8 cellular contexts compared by ENCODE assay signal in the genomic region with DNA sequence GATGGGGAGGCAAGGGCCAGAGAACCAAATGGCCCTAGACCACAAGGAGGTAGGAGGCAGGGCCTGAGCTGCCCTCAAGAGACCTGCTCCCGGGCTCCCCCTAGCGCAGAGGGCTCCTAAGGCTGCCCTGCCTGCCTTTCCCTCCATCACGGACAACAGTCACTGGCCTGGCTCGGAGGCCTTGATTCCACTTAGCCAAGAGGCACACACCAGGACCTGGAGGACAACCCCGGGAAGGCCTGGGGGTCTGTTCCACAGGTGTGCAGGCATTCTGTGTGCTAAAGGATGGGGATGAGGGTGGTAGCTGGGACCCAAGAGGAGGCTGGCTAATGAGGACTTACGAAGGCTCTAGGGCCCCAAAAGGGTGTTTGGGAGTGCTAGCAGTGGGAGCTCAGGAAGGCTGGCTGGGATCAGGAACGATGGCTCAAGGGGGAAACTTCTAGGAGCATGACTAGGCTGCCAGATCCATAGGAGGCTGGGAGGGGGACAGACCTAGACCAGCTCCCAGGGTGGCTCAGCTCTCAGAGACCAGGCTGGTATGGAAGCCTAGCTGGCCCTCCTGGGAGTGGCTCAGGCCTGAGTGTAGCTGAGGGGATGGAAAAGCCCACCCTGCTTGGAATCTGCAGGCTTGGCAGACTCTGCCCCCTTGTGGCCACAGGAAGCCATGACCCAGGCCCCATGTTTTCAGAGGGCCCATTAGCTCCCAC. TPM values are rescaled to one million over a fixed set of nuclear protein-coding genes. Genes with fewer than 3 reads are reported as not detected.
A peak's percentile ranks its signal among the peaks of the same experiment; 100 is the strongest.
DNase-seq lines count a peak whose midpoint lies in the region; ATAC-seq lines count a peak whose summit lies in the region.

No MANE protein-coding gene starts in this region.

- intact Hi-C loops in head of caudate nucleus (cut with DNase I): loop anchor here (5.0 to 10.0 kb wide), 3 partner anchors 100 to 410 kb away; partner anchors contain the start of gene SLC6A9

- no peaks in the 10 kb centered on the region for H3K9me2 ChIP-seq in Karpas-422 (replicated peaks; ENCODE audit: insufficient read depth, low read length)

- peak overlapping the region; percentile 16; the same call in 1 of the 2 replicates for H3K27ac ChIP-seq in Karpas-422 (ENCODE audit: low read length)

- H3K36me3 ChIP-seq in Karpas-422 (ENCODE audit: insufficient read depth, low read length): no peaks in the 10 kb centered on the region

- no peak overlapping the region for H3K4me3 Mint-ChIP-seq in activated naive CD4-positive, alpha-beta T cell treated with anti-CD3 and anti-CD28 coated beads, Interleukin-2, amount 10 ng/mL, durations not matched to agents 7 days and 5 days

- H3K27me3 Mint-ChIP-seq in activated naive CD4-positive, alpha-beta T cell treated with anti-CD3 and anti-CD28 coated beads, Interleukin-2, amount 10 ng/mL, durations not matched to agents 7 days and 5 days: peaks cover 55% of the 10 kb centered on the region

- H3K4me1 ChIP-seq in Karpas-422 (ENCODE audit: low read length): peaks cover 29% of the 10 kb centered on the region

- no peaks in the 10 kb centered on the region for H4K20me1 ChIP-seq in Karpas-422 (ENCODE audit: insufficient read depth, low read depth, low read length)

- DNase-seq in DMS153 treated with DMSO at 0.1 percent for 48 hours (lab: John Stamatoyannopoulos, UW; ENCODE audit: unreplicated experiment): peak; percentile 76
- DNase-seq in Karpas-422: peak; percentile 90
- peak; percentile 56 for DNase-seq in RKO (ENCODE audit: low spot score)
- peak; percentile 70 for DNase-seq in activated naive CD4-positive, alpha-beta T cell treated with anti-CD3 and anti-CD28 coated beads, Interleukin-2, amount 10 ng/mL, durations not matched to agents 7 days and 5 days
- DNase-seq in head of caudate nucleus: peak in 40 of 42 donors; percentile 46 to 89 (median 70)
- peak; percentile 51 for DNase-seq in pons (ENCODE audit: low spot score)
- no peak for DNase-seq in NCI-H187 treated with DMSO at 0.1 percent for 48 hours (lab: John Stamatoyannopoulos, UW)

- no peak for ATAC-seq in HG03135 (IDR thresholded peaks at IDR 0.05; ENCODE audit: unreplicated experiment)

- no peak overlapping the region for H3K27ac Mint-ChIP-seq in activated naive CD4-positive, alpha-beta T cell treated with anti-CD3 and anti-CD28 coated beads, Interleukin-2, amount 10 ng/mL, durations not matched to agents 7 days and 5 days

- 0 out of 2 replicates have a peak overlapping the region, but pooled peaks have one; percentile 58 for H2AFZ ChIP-seq in Karpas-422 (ENCODE audit: low read length)

- H3K9me3 Mint-ChIP-seq in activated naive CD4-positive, alpha-beta T cell treated with anti-CD3 and anti-CD28 coated beads, Interleukin-2, amount 10 ng/mL, durations not matched to agents 7 days and 5 days: no peaks in the 10 kb centered on the region

- CTCF ChIA-PET in activated naive CD4-positive, alpha-beta T cell treated with anti-CD3 and anti-CD28 coated beads, Interleukin-2, amount 10 ng/mL, durations not matched to agents 7 days and 5 days (lab: Charles Lee): interaction anchor here (0.6 to 13.7 kb wide), 78 partner anchors 9 to 707 kb away, joined by 3 to 452 read pairs (median 4); partner anchors contain the start of genes ATP6V0B, DPH2, IPO13 and PTPRF

- no peaks in the 10 kb centered on the region for H3K79me2 ChIP-seq in Karpas-422 (ENCODE audit: low read length)

- no peak overlapping the region for H3K4me3 ChIP-seq in Karpas-422 (ENCODE audit: low read length)

- peak overlapping the region; percentile 28 for H3K4me2 ChIP-seq in Karpas-422 (ENCODE audit: low read depth, low read length, poor library complexity, severe bottlenecking)

- H3K9me3 ChIP-seq in Karpas-422 (ENCODE audit: low read length): no peaks in the 10 kb centered on the region

- peaks cover 14% of the 10 kb centered on the region for H3K4me1 Mint-ChIP-seq in activated naive CD4-positive, alpha-beta T cell treated with anti-CD3 and anti-CD28 coated beads, Interleukin-2, amount 10 ng/mL, durations not matched to agents 7 days and 5 days

- H3K36me3 Mint-ChIP-seq in activated naive CD4-positive, alpha-beta T cell treated with anti-CD3 and anti-CD28 coated beads, Interleukin-2, amount 10 ng/mL, durations not matched to agents 7 days and 5 days: no peaks in the 10 kb centered on the region

- H3K27me3 ChIP-seq in Karpas-422 (ENCODE audit: low read length): no peaks in the 10 kb centered on the region

- H3K9ac ChIP-seq in Karpas-422 (ENCODE audit: low read length): peak overlapping the region; percentile 50

RNA-seq across cellular contexts. Expression of gene ARTN, which starts 0.8 kb away (rescaled TPM):
- total RNA-seq in Karpas-422 (2014; rRNA removed; shearing (Covaris generic); ENCODE audit: low replicate concordance): 1.0 TPM in 1 of 2 replicates, not detected in the other

RNA-seq across cellular contexts. Expression of gene IPO13, which starts 12.3 kb away (rescaled TPM):
- total RNA-seq in Karpas-422 (2014; rRNA removed; shearing (Covaris generic); ENCODE audit: low replicate concordance): 19.8 and 23.3 TPM in 2 replicates

RNA-seq across cellular contexts. Expression of gene DPH2, which starts 35.4 kb away (rescaled TPM):
- 42.2 and 44.4 TPM in 2 replicates for total RNA-seq in Karpas-422 (2014; rRNA removed; shearing (Covaris generic); ENCODE audit: low replicate concordance)

RNA-seq across cellular contexts. Expression of gene ATP6V0B, which starts 40.3 kb away (rescaled TPM):
- total RNA-seq in Karpas-422 (2014; rRNA removed; shearing (Covaris generic); ENCODE audit: low replicate concordance): 386 and 447 TPM in 2 replicates

RNA-seq across cellular contexts. Expression of gene B4GALT2, which starts 44.6 kb away (rescaled TPM):
- 42.9 and 68.7 TPM in 2 replicates for total RNA-seq in Karpas-422 (2014; rRNA removed; shearing (Covaris generic); ENCODE audit: low replicate concordance)
